11 cellular contexts compared by ENCODE assay signal in genomic region chr1:211920141-211920572, GRCh38.
A peak's percentile ranks its signal among the peaks of the same experiment; 100 is the strongest.
DNase-seq lines count a peak whose midpoint lies in the region; ATAC-seq, FAIRE-seq and TF ChIP-seq lines count a peak whose summit lies in the region.
"Had no signal": no experiment of that assay in that cellular context is flagged by ENCODE, and none has a peak within 500 bp of the region (broad histone marks: within the 10 kb centered on the region; RNA-seq: fewer than 3 reads in every experiment).

No MANE protein-coding gene starts in this region.

- peak; percentile 30 to 60 (median 54) for ATAC-seq in pancreas
- no peak for ATAC-seq in GM21576 (IDR thresholded peaks at IDR 0.05; ENCODE audit: unreplicated experiment)
- no peak for ATAC-seq in stimulated activated effector memory CD8-positive, alpha-beta T cell treated with anti-CD3 and anti-CD28 coated beads, Interleukin-12 subunit alpha, Interleukin-12 subunit beta, amount 100 ng/mL, for 72 hours

- no peaks in the 10 kb centered on the region for H3K27me3 Mint-ChIP-seq in Calu3 (ENCODE audit: unreplicated experiment)

- H3K36me3 ChIP-seq in fibroblast of lung (ENCODE audit: control insufficient read depth, insufficient read depth, low read length) = no peaks in the 10 kb centered on the region
- H3K36me3 ChIP-seq in pancreas = no peaks in the 10 kb centered on the region

- H3K27me3 ChIP-seq in fibroblast of lung (ENCODE audit: control insufficient read depth, insufficient read depth, low read length) = peaks cover 9% of the 10 kb centered on the region
- H3K27me3 ChIP-seq in pancreas = no peaks in the 10 kb centered on the region

- peaks cover 52% of the 10 kb centered on the region for H3K4me1 Mint-ChIP-seq in Calu3 (ENCODE audit: low read depth, unreplicated experiment)
- no peaks in the 10 kb centered on the region for H3K4me1 Mint-ChIP-seq in stimulated activated effector memory CD8-positive, alpha-beta T cell treated with anti-CD3 and anti-CD28 coated beads, Interleukin-12 subunit alpha, Interleukin-12 subunit beta, amount 100 ng/mL, for 72 hours

- CTCF ChIA-PET in Calu3 (lab: Charles Lee) = interaction anchor here (0.6 to 2.1 kb wide), 3 partner anchors 9 to 105 kb away, joined by 3 to 6 read pairs (median 3); no protein-coding TSS in a partner anchor

- H3K9me3 Mint-ChIP-seq in Calu3 (ENCODE audit: low read depth, unreplicated experiment) = no peaks in the 10 kb centered on the region
- H3K9me3 Mint-ChIP-seq in stimulated activated effector memory CD8-positive, alpha-beta T cell treated with anti-CD3 and anti-CD28 coated beads, Interleukin-12 subunit alpha, Interleukin-12 subunit beta, amount 100 ng/mL, for 72 hours = no peaks in the 10 kb centered on the region

- DNase-seq in Calu3 = peak; percentile 19
- peak; percentile 26 for DNase-seq in NCI-H446 treated with DMSO at 0.1 percent for 48 hours (lab: John Stamatoyannopoulos, UW)
- peak; percentile 79 to 83 for DNase-seq in fibroblast of lung (ENCODE audit: low read depth in 2 of 2)
- peak in 4 of 6 donors; percentile 14 to 60 (median 36) for DNase-seq in pancreas
- DNase-seq in stimulated activated effector memory CD8-positive, alpha-beta T cell treated with anti-CD3 and anti-CD28 coated beads, Interleukin-12 subunit alpha, Interleukin-12 subunit beta, amount 100 ng/mL, for 72 hours (ENCODE audit: low spot score in 2 of 2) = no peak
- no peak for DNase-seq in activated naive CD4-positive, alpha-beta T cell treated with anti-CD3 and anti-CD28 coated beads, Interleukin-2, amount 50 U/mL, for 16 hours
- no peak for DNase-seq in GM20000 (ENCODE audit: low spot score)
- DNase-seq: activated gamma-delta T cell; midbrain; stimulated activated CD4-positive, alpha-beta T cell treated with anti-CD3 and anti-CD28 coated beads, Interleukin-2, amount 100 ng/mL, for 24 hours had no signal

- H3K4me1 ChIP-seq in fibroblast of lung (ENCODE audit: control insufficient read depth, extremely low read depth, insufficient read depth, low read length) (peaks cover 8% of the 10 kb centered on the region), pancreas (peaks cover 10 to 24% (median 17%) of the 10 kb centered on the region in 3 donors)

- H3K27ac ChIP-seq in fibroblast of lung (ENCODE audit: insufficient read depth, low read length) (peak overlapping the region; percentile 60), pancreas (peak overlapping the region in 2 of 4 donors; percentile 63 to 77)

- intact Hi-C loops in Calu3 (cut with micrococcal nuclease; ENCODE audit: unreplicated experiment) = no loop called here
- intact Hi-C loops in pancreas (cut with DNase I) = no loop called here

- TF ChIP-seq CTCF in Calu3 (IDR thresholded peaks at IDR 0.05; ENCODE audit: unreplicated experiment) (no peak), fibroblast of lung (conservative IDR thresholded peaks at IDR 0.05 in 1 of 2, IDR thresholded peaks at IDR 0.05 in 1 of 2; ENCODE audit: low read depth in 1 of 2, low read length in 2 of 2) (no peak), pancreas (IDR thresholded peaks at IDR 0.05) (no peak), GM20000 (IDR thresholded peaks at IDR 0.05; ENCODE audit: extremely low read depth, missing control alignments) (no peak)

- H3K9me3 ChIP-seq in fibroblast of lung (ENCODE audit: control insufficient read depth, insufficient read depth, low read depth, low read length) (no peaks in the 10 kb centered on the region), pancreas (no peaks in the 10 kb centered on the region)

- BruUV-seq in Calu3 (replicated peaks; lab: Mats Ljungman, UMichigan) = no TSS peak

- H3K27ac Mint-ChIP-seq in Calu3 (ENCODE audit: unreplicated experiment) = peak overlapping the region; percentile 59
- H3K27ac Mint-ChIP-seq in stimulated activated effector memory CD8-positive, alpha-beta T cell treated with anti-CD3 and anti-CD28 coated beads, Interleukin-12 subunit alpha, Interleukin-12 subunit beta, amount 100 ng/mL, for 72 hours = no peak overlapping the region

- peaks cover 14% of the 10 kb centered on the region for H3K36me3 Mint-ChIP-seq in Calu3 (ENCODE audit: insufficient read depth, unreplicated experiment)
- no peaks in the 10 kb centered on the region for H3K36me3 Mint-ChIP-seq in stimulated activated effector memory CD8-positive, alpha-beta T cell treated with anti-CD3 and anti-CD28 coated beads, Interleukin-12 subunit alpha, Interleukin-12 subunit beta, amount 100 ng/mL, for 72 hours

- no peak overlapping the region for H3K4me3 ChIP-seq in fibroblast of lung (replicated peaks in 1 of 4; ENCODE audit: control extremely low read depth in 1 of 4, insufficient read depth in 1 of 4, low read depth in 3 of 4, low read length in 4 of 4)
- H3K4me3 ChIP-seq in pancreas = no peak overlapping the region

- no peak overlapping the region for H2AFZ ChIP-seq in fibroblast of lung (ENCODE audit: low read length)

- no peak for FAIRE-seq in pancreas (lab: Jason Lieb, UNC)

- H3K4me3 Mint-ChIP-seq in Calu3 (ENCODE audit: low read depth, unreplicated experiment) = no peak overlapping the region
- no peak overlapping the region for H3K4me3 Mint-ChIP-seq in stimulated activated effector memory CD8-positive, alpha-beta T cell treated with anti-CD3 and anti-CD28 coated beads, Interleukin-12 subunit alpha, Interleukin-12 subunit beta, amount 100 ng/mL, for 72 hours

- no peaks in the 10 kb centered on the region for H3K79me2 ChIP-seq in fibroblast of lung (ENCODE audit: control insufficient read depth, insufficient read depth, low read length)

- H3K9ac ChIP-seq in fibroblast of lung (ENCODE audit: insufficient read depth, low read length) = no peak overlapping the region

- H4K20me1 ChIP-seq in fibroblast of lung (ENCODE audit: control insufficient read depth, extremely low read depth, insufficient read depth, low read length) = no peaks in the 10 kb centered on the region

- 31 to 38% methylated on average over 5 of the region's 5 CpGs for WGBS in pancreas, 2 donors

- H3K4me2 ChIP-seq in fibroblast of lung (ENCODE audit: extremely low read depth, insufficient read depth, low read length) = peak overlapping the region; percentile 18

Comparison
In these comparisons a context has a peak if more than half of its experiments do, and no peak if none do; other contexts are left out.
1. DNase-seq: peak in Calu3 (single experiment), NCI-H446 treated with DMSO at 0.1 percent for 48 hours (single experiment), fibroblast of lung (2 of 2) and pancreas (4 of 6); none in stimulated activated effector memory CD8-positive, alpha-beta T cell treated with anti-CD3 and anti-CD28 coated beads, Interleukin-12 subunit alpha, Interleukin-12 subunit beta, amount 100 ng/mL, for 72 hours (0 of 2), activated naive CD4-positive, alpha-beta T cell treated with anti-CD3 and anti-CD28 coated beads, Interleukin-2, amount 50 U/mL, for 16 hours (single experiment) and GM20000 (single experiment).
2. ATAC-seq: peak in pancreas (4 of 4); none in GM21576 (single experiment) and stimulated activated effector memory CD8-positive, alpha-beta T cell treated with anti-CD3 and anti-CD28 coated beads, Interleukin-12 subunit alpha, Interleukin-12 subunit beta, amount 100 ng/mL, for 72 hours (single experiment).